ENCODE assay signal across 24 cellular contexts in genomic region chr18:60596928-60597327, GRCh38.
"Had no signal": no experiment of that assay in that cellular context is flagged by ENCODE, and none has a peak within 500 bp of the region (broad histone marks: within the 10 kb centered on the region; RNA-seq: fewer than 3 reads in every experiment).

No MANE protein-coding gene starts in this region.

- H2AFZ ChIP-seq: parathyroid adenoma had no signal

- H3K9me3 ChIP-seq: adrenal gland, ascending aorta, left lung, tibial nerve had no signal

- FAIRE-seq: kidney, urothelium cell line had no signal

- H3K36me3 ChIP-seq: adrenal gland, ascending aorta, brain microvascular endothelial cell, left lung, tibial nerve had no signal

- H3K9ac ChIP-seq: parathyroid adenoma had no signal

- ATAC-seq: activated T-helper 17 cell treated with anti-CD3 and anti-CD28 coated beads, Interleukin-2, amount 50 U/mL, for 72 hours; foreskin keratinocyte; left lung; right cardiac atrium; stimulated activated naive CD8-positive, alpha-beta T cell treated with anti-CD3 and anti-CD28 coated beads, Interleukin-15, Interleukin-2, amounts not matched to agents 100 U/mL and 50 U/mL, for 24 hours had no signal

- H3K27ac ChIP-seq: adrenal gland, ascending aorta, brain microvascular endothelial cell, foreskin keratinocyte, left lung, parathyroid adenoma, tibial nerve had no signal

- H3K27me3 ChIP-seq: adrenal gland, ascending aorta, brain microvascular endothelial cell, left lung, tibial nerve had no signal

- H3K79me2 ChIP-seq: parathyroid adenoma had no signal

- H3K4me1 ChIP-seq: adrenal gland, ascending aorta, foreskin keratinocyte, left lung, parathyroid adenoma, tibial nerve had no signal

- H3K4me3 ChIP-seq: adrenal gland, ascending aorta, left lung, lung, tibial nerve had no signal

- DNase-seq: activated CD4-positive, alpha-beta T cell treated with anti-CD3 and anti-CD28 coated beads, Interleukin-2, amount 50 U/mL, for 4 hours; activated CD8-positive, alpha-beta memory T cell treated with anti-CD3 and anti-CD28 coated beads for 24 hours; activated CD8-positive, alpha-beta memory T cell treated with anti-CD3 and anti-CD28 coated beads, Interleukin-2, amount 50 U/mL, for 4 hours; activated T-cell treated with anti-CD3 and anti-CD28 coated beads, Interleukin-2, amount 50 U/mL, for 24 hours; adrenal gland; brain microvascular endothelial cell; caudate nucleus; dermis blood vessel endothelial cell; effector CD8-positive, alpha-beta T cell; foreskin keratinocyte; kidney; left lung; naive B cell; nucleus accumbens; right cardiac atrium; stimulated activated CD4-positive, alpha-beta T cell treated with anti-CD3 and anti-CD28 coated beads, Interleukin-12 subunit alpha, Interleukin-12 subunit beta, amount 100 ng/mL, for 4 hours; stimulated activated CD4-positive, alpha-beta T cell treated with anti-CD3 and anti-CD28 coated beads, Interleukin-4, amount 100 ng/mL, for 4 hours; stimulated activated naive CD8-positive, alpha-beta T cell treated with anti-CD3 and anti-CD28 coated beads, Interleukin-15, Interleukin-2, amounts not matched to agents 100 U/mL and 50 U/mL, for 24 hours had no signal
